In genomic region chr20:62176866-62177265, GRCh38 we compare ENCODE assay signal across 21 cellular contexts. TPM values are rescaled to one million over a fixed set of nuclear protein-coding genes. Genes with fewer than 3 reads are reported as not detected.
"Had no signal": no experiment of that assay in that cellular context is flagged by ENCODE, and none has a peak within 500 bp of the region (broad histone marks: within the 10 kb centered on the region; RNA-seq: fewer than 3 reads in every experiment).

No MANE protein-coding gene starts in this region.

- H3K9me3 Mint-ChIP-seq: naive thymus-derived CD8-positive, alpha-beta T cell had no signal

- H3K27me3 ChIP-seq: esophagus muscularis mucosa, gastrocnemius medialis, heart right ventricle, left lung, neutrophil, sigmoid colon had no signal

- H3K9me3 ChIP-seq: esophagus muscularis mucosa, gastrocnemius medialis, heart right ventricle, left lung, mucosa of descending colon, neutrophil, sigmoid colon had no signal

- H3K4me3 Mint-ChIP-seq: naive thymus-derived CD8-positive, alpha-beta T cell had no signal

- ATAC-seq: gastrocnemius medialis; heart right ventricle; left lung; mucosa of descending colon; naive thymus-derived CD8-positive, alpha-beta T cell had no signal

- H3K27ac ChIP-seq: epithelial cell of prostate, esophagus muscularis mucosa, gastrocnemius medialis, heart right ventricle, left lung, neutrophil, sigmoid colon, skin epidermis had no signal

- DNase-seq: effector memory CD4-positive, alpha-beta T cell; gastrocnemius medialis; heart right ventricle; hypothalamus; islet precursor cell; naive thymus-derived CD8-positive, alpha-beta T cell; sigmoid colon; stimulated activated CD4-positive, alpha-beta T cell treated with anti-CD3 and anti-CD28 coated beads, Interleukin-12 subunit alpha, Interleukin-12 subunit beta, amount 100 ng/mL, for 4 hours; stimulated activated naive CD4-positive, alpha-beta T cell treated with Interleukin-2 at 50 U/mL for 16 hours; trophoblast cell had no signal

- H3K27me3 Mint-ChIP-seq: naive thymus-derived CD8-positive, alpha-beta T cell had no signal

- H3K4me3 ChIP-seq: esophagus muscularis mucosa, gastrocnemius medialis, heart right ventricle, left lung, mucosa of descending colon, sigmoid colon, skin epidermis had no signal

RNA-seq across cellular contexts. Expression of gene HRH3, which starts 43.2 kb away (rescaled TPM):
- total RNA-seq: esophagus muscularis mucosa; fibroblast of villous mesenchyme; gastrocnemius medialis; heart right ventricle; left lung; lung microvascular endothelial cell; mesenteric fat pad; naive thymus-derived CD8-positive, alpha-beta T cell; osteocyte; pulmonary artery endothelial cell; sigmoid colon had no signal
